ENCODE assay signal across 34 cellular contexts in genomic region chr4:103292373-103292772, GRCh38.
"Had no signal": no experiment of that assay in that cellular context is flagged by ENCODE, and none has a peak within 500 bp of the region (broad histone marks: within the 10 kb centered on the region; RNA-seq: fewer than 3 reads in every experiment).

No MANE protein-coding gene starts in this region.

- FAIRE-seq: astrocyte, bronchial epithelial cell had no signal

- ATAC-seq: activated naive CD4-positive, alpha-beta T cell treated with anti-CD3 and anti-CD28 coated beads, Interleukin-2, amount 50 U/mL, for 72 hours; activated naive CD8-positive, alpha-beta T cell treated with anti-CD3 and anti-CD28 coated beads, Interleukin-2, amount 50 U/mL, for 24 hours; activated T-cell treated with anti-CD3 and anti-CD28 coated beads, Interleukin-2, amount 50 U/mL, for 4 hours; activated T-cell treated with anti-CD3 and anti-CD28 coated beads, Interleukin-2, amount 50 U/mL, for 72 hours; activated T-helper 17 cell treated with anti-CD3 and anti-CD28 coated beads, Interleukin-2, amount 50 U/mL, for 72 hours; body of pancreas had no signal

- H3K27me3 ChIP-seq: adrenal gland, ascending aorta, body of pancreas, brain microvascular endothelial cell, breast epithelium, cardiac muscle cell had no signal

- DNase-seq: activated effector memory CD4-positive, alpha-beta T cell treated with anti-CD3 and anti-CD28 coated beads, Interleukin-2, amount 50 U/mL, for 16 hours; activated effector memory CD4-positive, alpha-beta T cell treated with Interleukin-2 at 50 U/mL for 16 hours; activated gamma-delta T cell; activated gamma-delta T cell treated with Interleukin-2 at 50 U/mL for 16 hours; activated naive CD4-positive, alpha-beta T cell; activated naive CD4-positive, alpha-beta T cell treated with anti-CD3 and anti-CD28 coated beads for 36 hours; activated naive CD4-positive, alpha-beta T cell treated with anti-CD3 and anti-CD28 coated beads, Interleukin-2, amount 10 ng/mL, durations not matched to agents 7 days and 5 days; activated naive CD4-positive, alpha-beta T cell treated with anti-CD3 and anti-CD28 coated beads, Interleukin-2, amount 50 U/mL, for 16 hours; activated naive CD4-positive, alpha-beta T cell treated with Interleukin-2 at 50 U/mL for 16 hours; activated naive CD8-positive, alpha-beta T cell treated with anti-CD3 and anti-CD28 coated beads for 36 hours; activated naive CD8-positive, alpha-beta T cell treated with anti-CD3 and anti-CD28 coated beads, Interleukin-2, amount 10 ng/mL, durations not matched to agents 7 days and 5 days; activated naive CD8-positive, alpha-beta T cell treated with anti-CD3 and anti-CD28 coated beads, Interleukin-2, amount 50 U/mL, for 24 hours; activated T-cell treated with anti-CD3 and anti-CD28 coated beads, Interleukin-2, amount 50 U/mL, for 1 hour; activated T-cell treated with anti-CD3 and anti-CD28 coated beads, Interleukin-2, amount 50 U/mL, for 24 hours; activated T-cell treated with anti-CD3 and anti-CD28 coated beads, Interleukin-2, amount 50 U/mL, for 4 hours; activated T-cell treated with anti-CD3 and anti-CD28 coated beads, Interleukin-2, amount 50 U/mL, for 48 hours; activated T-cell treated with anti-CD3 and anti-CD28 coated beads, Interleukin-2, amount 50 U/mL, for 72 hours; adrenal gland; amniotic stem cell; amygdala; anterior cingulate cortex; aorta; body of pancreas; brain microvascular endothelial cell; caudate nucleus; central memory CD4-positive, alpha-beta T cell; cerebellar nuclear complex had no signal

- H3K4me1 ChIP-seq: adrenal gland, ascending aorta, breast epithelium had no signal

- H3K27ac ChIP-seq: adrenal gland, ascending aorta, body of pancreas, brain microvascular endothelial cell, breast epithelium, cardiac muscle cell had no signal

- H3K4me3 ChIP-seq: adrenal gland, ascending aorta, body of pancreas, breast epithelium, cardiac muscle cell had no signal

- H3K9me3 ChIP-seq: adrenal gland, ascending aorta, body of pancreas, breast epithelium had no signal

- H3K36me3 ChIP-seq: adrenal gland, ascending aorta, brain microvascular endothelial cell, breast epithelium, cardiac muscle cell had no signal
